6 cellular contexts compared by ENCODE assay signal in the genomic region with DNA sequence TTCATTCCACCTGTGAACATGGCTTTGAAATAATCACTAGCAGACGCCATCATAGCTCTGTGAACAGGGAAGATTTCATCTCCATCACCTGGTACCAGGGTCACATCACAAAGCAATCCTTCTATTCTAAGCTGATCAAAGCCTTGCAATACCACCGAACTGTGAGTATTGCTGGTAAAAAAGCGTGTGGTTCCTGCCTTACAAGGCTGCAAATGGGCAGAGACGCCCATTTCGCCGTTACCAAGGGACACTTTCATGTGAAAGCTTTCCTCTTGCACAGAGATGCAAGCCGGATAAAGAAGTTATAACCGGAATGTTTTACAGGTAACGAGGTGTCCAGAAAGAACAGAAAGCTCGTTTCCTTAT. TPM values are rescaled to one million over a fixed set of nuclear protein-coding genes. Genes with fewer than 3 reads are reported as not detected.
DNase-seq lines count a peak whose midpoint lies in the region; ATAC-seq lines count a peak whose summit lies in the region.

No MANE protein-coding gene starts in this region.

- peaks cover 4 to 5% of the 10 kb centered on the region in 2 donors for H3K36me3 Mint-ChIP-seq in activated T-cell treated with anti-CD3 and anti-CD28 coated beads, Interleukin-2, amount 50 U/mL, for 72 hours (ENCODE audit: insufficient read depth in 2 of 2)
- peaks cover 3 to 6% (median 6%) of the 10 kb centered on the region in 3 donors for H3K36me3 Mint-ChIP-seq in immature natural killer cell

- H3K9me3 Mint-ChIP-seq in activated T-cell treated with anti-CD3 and anti-CD28 coated beads, Interleukin-2, amount 50 U/mL, for 72 hours = no peaks in the 10 kb centered on the region
- no peaks in the 10 kb centered on the region for H3K9me3 Mint-ChIP-seq in immature natural killer cell

- peaks cover 57% of the 10 kb centered on the region for H3K4me1 Mint-ChIP-seq in activated T-cell treated with anti-CD3 and anti-CD28 coated beads, Interleukin-2, amount 50 U/mL, for 72 hours (ENCODE audit: low read depth)
- peaks cover 49 to 64% of the 10 kb centered on the region in 2 donors for H3K4me1 Mint-ChIP-seq in immature natural killer cell

- peak overlapping the region; percentile 93 for H3K27ac Mint-ChIP-seq in activated T-cell treated with anti-CD3 and anti-CD28 coated beads, Interleukin-2, amount 50 U/mL, for 72 hours
- H3K27ac Mint-ChIP-seq in immature natural killer cell = peak overlapping the region; percentile 91 to 97 (median 94)

- peak overlapping the region; percentile 89 to 99 for H3K4me3 Mint-ChIP-seq in activated T-cell treated with anti-CD3 and anti-CD28 coated beads, Interleukin-2, amount 50 U/mL, for 72 hours
- peak overlapping the region; percentile 90 to 95 (median 93) for H3K4me3 Mint-ChIP-seq in immature natural killer cell

- ATAC-seq in activated T-cell treated with anti-CD3 and anti-CD28 coated beads, Interleukin-2, amount 50 U/mL, for 72 hours (replicated peaks in 1 of 2) = peak; percentile 13 to 21
- ATAC-seq in GM18861 (IDR thresholded peaks at IDR 0.05; ENCODE audit: unreplicated experiment) = no peak

- DNase-seq in activated T-cell treated with anti-CD3 and anti-CD28 coated beads, Interleukin-2, amount 50 U/mL, for 72 hours = peak in 1 of 2 donors; percentile 5
- no peak for DNase-seq in activated T-cell treated with anti-CD3 and anti-CD28 coated beads, Interleukin-2, amount 50 U/mL, for 1 hour
- peak; percentile 3 for DNase-seq in T follicular helper cell (ENCODE audit: low read depth)
- no peak for DNase-seq in immature natural killer cell
- DNase-seq in OCI-M1 (lab: John Stamatoyannopoulos, UW) = no peak

- peaks cover 11% of the 10 kb centered on the region for H3K27me3 Mint-ChIP-seq in activated T-cell treated with anti-CD3 and anti-CD28 coated beads, Interleukin-2, amount 50 U/mL, for 72 hours (ENCODE audit: low read depth)
- H3K27me3 Mint-ChIP-seq in immature natural killer cell (ENCODE audit: low read depth in 3 of 3) = peaks cover 0 to 10% (median 8%) of the 10 kb centered on the region in 3 donors

RNA-seq across cellular contexts. Expression of gene KLHL9, which starts 0.6 kb away (rescaled TPM):
- 10 to 100 TPM; 15.9 to 16.9 TPM for total RNA-seq in activated T-cell treated with anti-CD3 and anti-CD28 coated beads, Interleukin-2, amount 50 U/mL, for 72 hours
- 10 to 100 TPM in 2 of 3 donors, 1 to 10 TPM in 1; 7.5 to 14.2 (median 13.7) TPM for polyA plus RNA-seq in immature natural killer cell

RNA-seq across cellular contexts. Expression of gene IFNA6, which starts 16.1 kb away (rescaled TPM):
- not detected for total RNA-seq in activated T-cell treated with anti-CD3 and anti-CD28 coated beads, Interleukin-2, amount 50 U/mL, for 72 hours
- polyA plus RNA-seq in immature natural killer cell = not detected

RNA-seq across cellular contexts. Expression of gene IFNA5, which starts 29.5 kb away (rescaled TPM):
- not detected for total RNA-seq in activated T-cell treated with anti-CD3 and anti-CD28 coated beads, Interleukin-2, amount 50 U/mL, for 72 hours
- not detected for polyA plus RNA-seq in immature natural killer cell

RNA-seq across cellular contexts. Expression of gene IFNA13, which starts 33.3 kb away (rescaled TPM):
- total RNA-seq in activated T-cell treated with anti-CD3 and anti-CD28 coated beads, Interleukin-2, amount 50 U/mL, for 72 hours = not detected
- polyA plus RNA-seq in immature natural killer cell = not detected

RNA-seq across cellular contexts. Expression of gene IFNA2, which starts 50.6 kb away (rescaled TPM):
- not detected for total RNA-seq in activated T-cell treated with anti-CD3 and anti-CD28 coated beads, Interleukin-2, amount 50 U/mL, for 72 hours
- polyA plus RNA-seq in immature natural killer cell = not detected
